24 cellular contexts compared by ENCODE assay signal in genomic region chr10:93820434-93820833, GRCh38.
DNase-seq lines count a peak whose midpoint lies in the region; ATAC-seq, FAIRE-seq and TF ChIP-seq lines count a peak whose summit lies in the region.
"Had no signal": no experiment of that assay in that cellular context is flagged by ENCODE, and none has a peak within 500 bp of the region (broad histone marks: within the 10 kb centered on the region; RNA-seq: fewer than 3 reads in every experiment).

No MANE protein-coding gene starts in this region.

- DNase-seq in ACHN = peak; percentile 6
- no peak for DNase-seq in H54 (ENCODE audit: insufficient read length, low spot score)
- DNase-seq in RCC 7860 (ENCODE audit: low spot score) = peak; percentile 66
- peak; percentile 12 for DNase-seq in kidney tubule cell (ENCODE audit: low spot score)
- no peak for DNase-seq in NCI-H1105 (lab: John Stamatoyannopoulos, UW)
- DNase-seq in superior temporal gyrus (ENCODE audit: extremely low spot score) = no peak
- DNase-seq in NCI-H748 (lab: John Stamatoyannopoulos, UW; ENCODE audit: unreplicated experiment) = no peak
- DNase-seq: activated CD8-positive, alpha-beta memory T cell treated with anti-CD3 and anti-CD28 coated beads for 24 hours; activated naive CD4-positive, alpha-beta T cell treated with anti-CD3 and anti-CD28 coated beads, Interleukin-2, amount 50 U/mL, for 16 hours; activated T-cell treated with anti-CD3 and anti-CD28 coated beads, Interleukin-2, amount 50 U/mL, for 48 hours; anterior cingulate cortex; CD4-positive, CD25-positive, alpha-beta regulatory T cell; DMS79; dorsolateral prefrontal cortex; IMR-90; kidney; naive thymus-derived CD4-positive, alpha-beta T cell; NCI-H1694; NCI-H2227 treated with DMSO at 0.1 percent for 48 hours; right cardiac atrium; stimulated activated CD4-positive, alpha-beta T cell treated with anti-CD3 and anti-CD28 coated beads, Interleukin-15, amount 100 ng/mL, for 24 hours had no signal

- peak; percentile 78 for FAIRE-seq in H54 (lab: Jason Lieb, UNC)
- no peak for FAIRE-seq in RCC 7860 (lab: Jason Lieb, UNC)
- FAIRE-seq: frontal cortex, kidney had no signal

- ATAC-seq in GM21723 (IDR thresholded peaks at IDR 0.05; ENCODE audit: unreplicated experiment) = no peak
- ATAC-seq: HCT116; naive thymus-derived CD4-positive, alpha-beta T cell; right cardiac atrium had no signal

- in situ Hi-C loops in ACHN (cut with HindIII; ENCODE audit: low pct_ligation_motif_present, low pct_unique_long_range_greater_than_20kb, low sequenced_read_pairs) = no loop called here

- TF ChIP-seq POLR2A in H54 (IDR thresholded peaks at IDR 0.05; ENCODE audit: low read depth, low read length) = no peak

Comparison
In these comparisons a context has a peak if more than half of its experiments do, and no peak if none do; other contexts are left out.
1. DNase-seq: peak in ACHN (single experiment), RCC 7860 (single experiment) and kidney tubule cell (single experiment); none in H54 (single experiment), NCI-H1105 (single experiment), superior temporal gyrus (single experiment) and NCI-H748 (single experiment).